In genomic region chr2:139990646-139991335, GRCh38 we compare ENCODE assay signal across 2 cellular contexts.
A peak's percentile ranks its signal among the peaks of the same experiment; 100 is the strongest.
TF ChIP-seq lines count a peak whose summit lies in the region.

No MANE protein-coding gene starts in this region.

TF ChIP-seq in K562, 482 proteins besides CTCF, POLR2A, EP300 and RAD21:
- no peak for TF ChIP-seq NONO (IDR thresholded peaks at IDR 0.05; ENCODE audit: low read depth in 2 of 2, low read length in 1 of 2)
- no peak for TF ChIP-seq ZFP36 (IDR thresholded peaks at IDR 0.05; ENCODE audit: low read depth, low read length, partially characterized antibody)
- TF ChIP-seq TBL1XR1 (IDR thresholded peaks at IDR 0.05; ENCODE audit: low read length in 2 of 2) = no peak
- TF ChIP-seq RBBP5 (IDR thresholded peaks at IDR 0.05; ENCODE audit: borderline replicate concordance, insufficient read depth, low read length, poor library complexity, severe bottlenecking) = no peak
- no peak for TF ChIP-seq XRCC3 (IDR thresholded peaks at IDR 0.05)
- no peak for TF ChIP-seq BRF2 (IDR thresholded peaks at IDR 0.05; ENCODE audit: borderline replicate concordance, insufficient read depth, insufficient read length)
- no peak for TF ChIP-seq PTTG1 (tag; IDR thresholded peaks at IDR 0.05; ENCODE audit: low read depth)
- peak; percentile 18; the same call in 1 of the 2 replicates for TF ChIP-seq PHF8 (IDR thresholded peaks at IDR 0.05; ENCODE audit: borderline replicate concordance, low read length)

TF ChIP-seq in H1, 55 proteins besides CTCF, POLR2A, EP300 and RAD21:
- TF ChIP-seq RXRA (IDR thresholded peaks at IDR 0.05; ENCODE audit: insufficient read depth, low read depth, low read length) (no peak), POU5F1 (IDR thresholded peaks at IDR 0.05; ENCODE audit: low read depth, low read length) (no peak), JUND (IDR thresholded peaks at IDR 0.05; ENCODE audit: low read length) (no peak), JUN (IDR thresholded peaks at IDR 0.05; ENCODE audit: low read depth, low read length) (no peak), SRF (IDR thresholded peaks at IDR 0.05; ENCODE audit: low read depth, low read length) (no peak), EGR1 (IDR thresholded peaks at IDR 0.05; ENCODE audit: borderline replicate concordance, low read depth, low read length) (no peak), CEBPB (IDR thresholded peaks at IDR 0.05; ENCODE audit: low read depth, low read length) (no peak), RBBP5 (IDR thresholded peaks at IDR 0.05; ENCODE audit: borderline replicate concordance, low read depth, low read length) (no peak), BCL11A (IDR thresholded peaks at IDR 0.05; ENCODE audit: low read depth in 2 of 2, low read length in 2 of 2) (no peak)
